Comparison of ENCODE assay signal across 8 cellular contexts in genomic region chr19:57499680-57500395, GRCh38. TPM values are rescaled to one million over a fixed set of nuclear protein-coding genes. Genes with fewer than 3 reads are reported as not detected.
A peak's percentile ranks its signal among the peaks of the same experiment; 100 is the strongest.
DNase-seq lines count a peak whose midpoint lies in the region; ATAC-seq and TF ChIP-seq lines count a peak whose summit lies in the region.
"Not testable (repeated sequence)": the region's sequence is repeated elsewhere in the genome, so short reads cannot be mapped to it uniquely, and the experiment has no call there.

TSS of gene ZNF773 (plus strand) at chr19:57499938. CDS start at chr19:57500081, 143 bp downstream.

- peaks cover 16% of the 10 kb centered on the region for H3K4me1 Mint-ChIP-seq in type B pancreatic cell (ENCODE audit: unreplicated experiment)

- intact Hi-C loops in left cardiac atrium (cut with DNase I); posterior vena cava (cut with DNase I): not testable (repeated sequence)

- peak within 1 kb of the TSS; percentile 88 for H3K4me3 Mint-ChIP-seq in type B pancreatic cell

- peak within 1 kb of the TSS; percentile 96 for H3K9ac ChIP-seq in adipocyte (ENCODE audit: low read length)

- ATAC-seq in HG02763 (IDR thresholded peaks at IDR 0.05; ENCODE audit: unreplicated experiment) (peak; percentile 98), left cardiac atrium (peak; percentile 100)

- H3K27me3 ChIP-seq in adipocyte (replicated peaks; ENCODE audit: control insufficient read depth, insufficient read depth, low read length) = not testable (repeated sequence)

- H3K9me3 ChIP-seq in adipocyte (ENCODE audit: control insufficient read depth, low read length) = not testable (repeated sequence)

- DNase-seq in NCI-H1417 treated with DMSO at 0.1 percent for 48 hours (lab: John Stamatoyannopoulos, UW) = peak; percentile 34
- peak; percentile 92 for DNase-seq in T follicular helper cell (ENCODE audit: low read depth)
- peak; percentile 98 for DNase-seq in adipocyte (ENCODE audit: low read depth)
- peak; percentile 99 for DNase-seq in left cardiac atrium
- DNase-seq in posterior vena cava (ENCODE audit: low spot score) = peak; percentile 99
- DNase-seq in type B pancreatic cell (ENCODE audit: extremely low spot score, unreplicated experiment) = peak; percentile 95

- H3K9me3 Mint-ChIP-seq in type B pancreatic cell = peaks cover 30% of the 10 kb centered on the region

- H3K27me3 Mint-ChIP-seq in type B pancreatic cell = not testable (repeated sequence)

- TF ChIP-seq CTCF in GM12875 (IDR thresholded peaks at IDR 0.05; ENCODE audit: borderline replicate concordance, insufficient read depth, low read depth, low read length); type B pancreatic cell (conservative IDR thresholded peaks at IDR 0.05): not testable (repeated sequence)

- H3K27ac Mint-ChIP-seq in type B pancreatic cell = peak within 1 kb of the TSS; percentile 77

- peaks cover 47% of the 10 kb centered on the region for H3K36me3 Mint-ChIP-seq in type B pancreatic cell

- H3K4me3 ChIP-seq in GM12875 (ENCODE audit: low read depth, low read length) = peak within 1 kb of the TSS; percentile 77
- H3K4me3 ChIP-seq in adipocyte (ENCODE audit: low read length) = peak within 1 kb of the TSS; percentile 90

- peaks cover 18% of the 10 kb centered on the region for H3K36me3 ChIP-seq in adipocyte (ENCODE audit: control insufficient read depth, insufficient read depth, low read length, severe bottlenecking)

- not testable (repeated sequence) for H3K4me1 ChIP-seq in adipocyte (ENCODE audit: control insufficient read depth, insufficient read depth, low read length)

RNA-seq across cellular contexts. Expression of gene ZNF773, which starts in this region (rescaled TPM):
- 1 to 10 TPM; 5.3 to 7.9 TPM for total RNA-seq in left cardiac atrium
- total RNA-seq in posterior vena cava = 1 to 10 TPM; 5.7 to 7.2 TPM
- 9.6 and 9.8 TPM in 2 replicates for total RNA-seq in type B pancreatic cell (ENCODE audit: low replicate concordance)

Comparison
In these comparisons a context has a peak if more than half of its experiments do, and no peak if none do; other contexts are left out.
1. Peak in every context shown above with its lines: DNase-seq, ATAC-seq and H3K4me3 ChIP-seq.
2. DNase-seq: peak in every context shown above with its lines; median percentile 99 in left cardiac atrium; 99 in posterior vena cava; 98 in adipocyte; 95 in type B pancreatic cell; 92 in T follicular helper cell; 34 in NCI-H1417 treated with DMSO at 0.1 percent for 48 hours.